Comparison of ENCODE assay signal across 16 cellular contexts in the genomic region with DNA sequence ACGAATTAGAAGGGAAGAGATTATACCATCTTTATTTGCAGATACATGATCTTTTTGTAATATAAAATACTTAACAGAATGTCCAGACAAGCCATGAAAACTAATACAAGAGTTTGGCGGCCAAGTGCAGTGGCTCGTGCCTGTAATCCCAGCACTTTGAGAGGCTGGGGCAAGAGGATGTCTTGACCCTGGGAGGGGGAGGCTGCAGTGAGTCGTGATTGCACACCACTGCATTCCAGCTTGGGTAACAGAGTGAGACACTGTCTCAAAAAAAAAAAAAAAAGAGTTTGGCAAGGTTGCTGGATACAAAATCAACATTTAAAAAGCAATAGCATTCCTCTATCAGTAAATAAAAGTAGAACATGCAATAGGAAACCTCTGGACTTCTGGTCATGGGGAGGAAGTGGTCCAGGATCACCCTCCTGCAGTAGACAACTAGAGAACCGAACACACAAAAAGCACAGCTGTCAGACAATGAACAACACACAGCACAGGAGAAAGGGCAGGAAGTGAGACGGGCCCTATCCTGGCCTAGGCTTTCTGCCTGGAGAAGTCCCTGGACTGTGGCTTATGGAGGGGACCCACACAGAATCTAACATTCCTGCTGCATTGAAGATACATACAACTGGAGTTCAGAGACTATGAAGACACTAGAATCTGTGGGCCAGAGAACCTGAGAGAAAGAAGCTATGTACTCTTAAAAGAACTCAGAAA.
"Had no signal": no experiment of that assay in that cellular context is flagged by ENCODE, and none has a peak within 500 bp of the region (broad histone marks: within the 10 kb centered on the region; RNA-seq: fewer than 3 reads in every experiment).

No MANE protein-coding gene starts in this region.

- H3K4me3 ChIP-seq: colonic mucosa, gastroesophageal sphincter, heart left ventricle, mucosa of descending colon, pancreas had no signal

- H3K27me3 ChIP-seq: brain microvascular endothelial cell, colonic mucosa, pancreas had no signal

- H3K36me3 ChIP-seq: brain microvascular endothelial cell, colonic mucosa, gastroesophageal sphincter, heart left ventricle, pancreas had no signal

- DNase-seq: activated CD4-positive, alpha-beta memory T cell treated with anti-CD3 and anti-CD28 coated beads for 36 hours; activated naive CD4-positive, alpha-beta T cell; activated naive CD8-positive, alpha-beta T cell treated with anti-CD3 and anti-CD28 coated beads, Interleukin-2, amount 10 ng/mL, durations not matched to agents 7 days and 5 days; activated T-cell treated with anti-CD3 and anti-CD28 coated beads, Interleukin-2, amount 50 U/mL, for 1 hour; anterior cingulate cortex; brain microvascular endothelial cell; central memory CD4-positive, alpha-beta T cell; colonic mucosa; heart left ventricle; mesenchymal stem cell; mucosa of descending colon; naive B cell; pancreas; stimulated activated naive B cell treated with anti-CD40 and anti-IgM and Interleukin-4, amounts not matched to agents 10 μg/mL and 1 μg/mL and 100 μg/mL, for 72 hours had no signal

- H3K4me1 ChIP-seq: colonic mucosa, gastroesophageal sphincter, heart left ventricle, pancreas had no signal

- H3K27ac ChIP-seq: brain microvascular endothelial cell, colonic mucosa, gastroesophageal sphincter, heart left ventricle, pancreas had no signal

- H3K9me3 ChIP-seq: colonic mucosa, mucosa of descending colon, pancreas had no signal

- ATAC-seq: activated T-helper 17 cell treated with anti-CD3 and anti-CD28 coated beads, Interleukin-2, amount 50 U/mL, for 72 hours; gastroesophageal sphincter; heart left ventricle; mucosa of descending colon; pancreas; stimulated activated naive B cell treated with anti-CD40 and anti-IgM and Interleukin-4, amounts not matched to agents 10 μg/mL and 1 μg/mL and 100 μg/mL, for 72 hours had no signal
